1 cellular context compared by ENCODE assay signal in genomic region chr16:85181739-85182129, GRCh38.
A peak's percentile ranks its signal among the peaks of the same experiment; 100 is the strongest.
TF ChIP-seq lines count a peak whose summit lies in the region.

No MANE protein-coding gene starts in this region.

TF ChIP-seq in HepG2, 621 proteins besides CTCF, POLR2A, EP300 and RAD21 (continued from another document and continues in another):
- TF ChIP-seq, protein P1, sequence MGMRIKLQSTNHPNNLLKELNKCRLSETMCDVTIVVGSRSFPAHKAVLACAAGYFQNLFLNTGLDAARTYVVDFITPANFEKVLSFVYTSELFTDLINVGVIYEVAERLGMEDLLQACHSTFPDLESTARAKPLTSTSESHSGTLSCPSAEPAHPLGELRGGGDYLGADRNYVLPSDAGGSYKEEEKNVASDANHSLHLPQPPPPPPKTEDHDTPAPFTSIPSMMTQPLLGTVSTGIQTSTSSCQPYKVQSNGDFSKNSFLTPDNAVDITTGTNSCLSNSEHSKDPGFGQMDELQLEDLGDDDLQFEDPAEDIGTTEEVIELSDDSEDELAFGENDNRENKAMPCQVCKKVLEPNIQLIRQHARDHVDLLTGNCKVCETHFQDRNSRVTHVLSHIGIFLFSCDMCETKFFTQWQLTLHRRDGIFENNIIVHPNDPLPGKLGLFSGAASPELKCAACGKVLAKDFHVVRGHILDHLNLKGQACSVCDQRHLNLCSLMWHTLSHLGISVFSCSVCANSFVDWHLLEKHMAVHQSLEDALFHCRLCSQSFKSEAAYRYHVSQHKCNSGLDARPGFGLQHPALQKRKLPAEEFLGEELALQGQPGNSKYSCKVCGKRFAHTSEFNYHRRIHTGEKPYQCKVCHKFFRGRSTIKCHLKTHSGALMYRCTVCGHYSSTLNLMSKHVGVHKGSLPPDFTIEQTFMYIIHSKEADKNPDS (CRISPR knock-in tag; IDR thresholded peaks at IDR 0.05) = 0 out of 2 replicates have a peak, but pooled peaks have one; percentile 57
- TF ChIP-seq HOXD1 (CRISPR knock-in tag; IDR thresholded peaks at IDR 0.05) (0 out of 2 replicates have a peak, but pooled peaks have one; percentile 20), ZMYM4 (CRISPR knock-in tag; IDR thresholded peaks at IDR 0.05) (peak; percentile 65; the same call in 1 of the 2 replicates), SRY (CRISPR knock-in tag; IDR thresholded peaks at IDR 0.05) (no peak), FOXA3 (CRISPR knock-in tag; IDR thresholded peaks at IDR 0.05) (no peak), ZNF782 (CRISPR knock-in tag; IDR thresholded peaks at IDR 0.05; ENCODE audit: borderline replicate concordance) (no peak), MAF1 (CRISPR knock-in tag; IDR thresholded peaks at IDR 0.05; ENCODE audit: borderline replicate concordance) (no peak), NCOA1 (CRISPR knock-in tag; IDR thresholded peaks at IDR 0.05) (peak; percentile 83; the same call in 1 of the 2 replicates), HES4 (CRISPR knock-in tag; IDR thresholded peaks at IDR 0.05; ENCODE audit: borderline replicate concordance) (no peak), MTA3 (CRISPR knock-in tag; IDR thresholded peaks at IDR 0.05) (no peak), ZNF281 (CRISPR knock-in tag; IDR thresholded peaks at IDR 0.05; ENCODE audit: borderline replicate concordance) (peak; percentile 27; the same call in 1 of the 2 replicates), ZNF883 (CRISPR knock-in tag; IDR thresholded peaks at IDR 0.05; ENCODE audit: not compliant biosample characterization) (no peak), XRCC5 (optimal IDR thresholded peaks at IDR 0.05; ENCODE audit: low read length) (peak; percentile 18), ZNF263 (CRISPR knock-in tag; IDR thresholded peaks at IDR 0.05) (0 out of 2 replicates have a peak, but pooled peaks have one; percentile 75), HIC2 (CRISPR knock-in tag; IDR thresholded peaks at IDR 0.05; ENCODE audit: low read depth) (peak; percentile 94), AGO1 (IDR thresholded peaks at IDR 0.05; ENCODE audit: low read depth, low read length, poor library complexity, severe bottlenecking) (no peak), ZC3H4 (CRISPR knock-in tag; IDR thresholded peaks at IDR 0.05; ENCODE audit: borderline replicate concordance) (no peak), ZNF296 (CRISPR knock-in tag; conservative IDR thresholded peaks at IDR 0.05) (no peak), HMG20B (CRISPR knock-in tag; conservative IDR thresholded peaks at IDR 0.05) (no peak), ZMAT5 (CRISPR knock-in tag; IDR thresholded peaks at IDR 0.05; ENCODE audit: borderline replicate concordance, low read depth) (no peak), ZNF142 (CRISPR knock-in tag; IDR thresholded peaks at IDR 0.05) (no peak), RCOR2 (CRISPR knock-in tag; IDR thresholded peaks at IDR 0.05) (peak; percentile 54; the same call in 1 of the 2 replicates), ERF (CRISPR knock-in tag; IDR thresholded peaks at IDR 0.05) (no peak), ZBTB44 (CRISPR knock-in tag; IDR thresholded peaks at IDR 0.05) (no peak), ZNF143 (CRISPR knock-in tag; IDR thresholded peaks at IDR 0.05) (peak; percentile 77), ZNF354B (CRISPR knock-in tag; IDR thresholded peaks at IDR 0.05) (no peak), ZBTB7B (CRISPR knock-in tag; IDR thresholded peaks at IDR 0.05) (0 out of 2 replicates have a peak, but pooled peaks have one; percentile 11), ZNF232 (CRISPR knock-in tag; IDR thresholded peaks at IDR 0.05; ENCODE audit: borderline replicate concordance) (no peak), TGIF2 (CRISPR knock-in tag; IDR thresholded peaks at IDR 0.05) (0 out of 2 replicates have a peak, but pooled peaks have one; percentile 33), CREM (IDR thresholded peaks at IDR 0.05) (no peak; the same call in 1 of the 2 replicates), CREM (CRISPR knock-in tag; IDR thresholded peaks at IDR 0.05) (no peak), FOXO1 (CRISPR knock-in tag; IDR thresholded peaks at IDR 0.05) (peak; percentile 44; the same call in 1 of the 2 replicates), THAP11 (CRISPR knock-in tag; IDR thresholded peaks at IDR 0.05) (no peak), PRPF4 (IDR thresholded peaks at IDR 0.05; ENCODE audit: low read depth, low read length, poor library complexity, severe bottlenecking) (no peak), ZNF335 (CRISPR knock-in tag; IDR thresholded peaks at IDR 0.05) (no peak), KLF16 (CRISPR knock-in tag; IDR thresholded peaks at IDR 0.05) (peak in 1 of 2 experiments; percentile 45; a peak in 1 of 4 replicates), ISX (CRISPR knock-in tag; conservative IDR thresholded peaks at IDR 0.05) (no peak), HNRNPK (IDR thresholded peaks at IDR 0.05; ENCODE audit: low read depth, low read length, poor library complexity, severe bottlenecking) (no peak), ZNF33B (CRISPR knock-in tag; IDR thresholded peaks at IDR 0.05) (no peak), HNRNPL (IDR thresholded peaks at IDR 0.05; ENCODE audit: low read depth, low read length) (peak; percentile 75; the same call in 1 of the 2 replicates)
- TF ChIP-seq, protein P2, sequence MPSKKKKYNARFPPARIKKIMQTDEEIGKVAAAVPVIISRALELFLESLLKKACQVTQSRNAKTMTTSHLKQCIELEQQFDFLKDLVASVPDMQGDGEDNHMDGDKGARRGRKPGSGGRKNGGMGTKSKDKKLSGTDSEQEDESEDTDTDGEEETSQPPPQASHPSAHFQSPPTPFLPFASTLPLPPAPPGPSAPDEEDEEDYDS (CRISPR knock-in tag; IDR thresholded peaks at IDR 0.05) = 0 out of 2 replicates have a peak, but pooled peaks have one; percentile 17
- TF ChIP-seq, protein P3, sequence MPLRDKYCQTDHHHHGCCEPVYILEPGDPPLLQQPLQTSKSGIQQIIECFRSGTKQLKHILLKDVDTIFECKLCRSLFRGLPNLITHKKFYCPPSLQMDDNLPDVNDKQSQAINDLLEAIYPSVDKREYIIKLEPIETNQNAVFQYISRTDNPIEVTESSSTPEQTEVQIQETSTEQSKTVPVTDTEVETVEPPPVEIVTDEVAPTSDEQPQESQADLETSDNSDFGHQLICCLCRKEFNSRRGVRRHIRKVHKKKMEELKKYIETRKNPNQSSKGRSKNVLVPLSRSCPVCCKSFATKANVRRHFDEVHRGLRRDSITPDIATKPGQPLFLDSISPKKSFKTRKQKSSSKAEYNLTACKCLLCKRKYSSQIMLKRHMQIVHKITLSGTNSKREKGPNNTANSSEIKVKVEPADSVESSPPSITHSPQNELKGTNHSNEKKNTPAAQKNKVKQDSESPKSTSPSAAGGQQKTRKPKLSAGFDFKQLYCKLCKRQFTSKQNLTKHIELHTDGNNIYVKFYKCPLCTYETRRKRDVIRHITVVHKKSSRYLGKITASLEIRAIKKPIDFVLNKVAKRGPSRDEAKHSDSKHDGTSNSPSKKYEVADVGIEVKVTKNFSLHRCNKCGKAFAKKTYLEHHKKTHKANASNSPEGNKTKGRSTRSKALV (CRISPR knock-in tag; IDR thresholded peaks at IDR 0.05) = peak; percentile 35; the same call in 1 of the 2 replicates
- TF ChIP-seq, protein P4, sequence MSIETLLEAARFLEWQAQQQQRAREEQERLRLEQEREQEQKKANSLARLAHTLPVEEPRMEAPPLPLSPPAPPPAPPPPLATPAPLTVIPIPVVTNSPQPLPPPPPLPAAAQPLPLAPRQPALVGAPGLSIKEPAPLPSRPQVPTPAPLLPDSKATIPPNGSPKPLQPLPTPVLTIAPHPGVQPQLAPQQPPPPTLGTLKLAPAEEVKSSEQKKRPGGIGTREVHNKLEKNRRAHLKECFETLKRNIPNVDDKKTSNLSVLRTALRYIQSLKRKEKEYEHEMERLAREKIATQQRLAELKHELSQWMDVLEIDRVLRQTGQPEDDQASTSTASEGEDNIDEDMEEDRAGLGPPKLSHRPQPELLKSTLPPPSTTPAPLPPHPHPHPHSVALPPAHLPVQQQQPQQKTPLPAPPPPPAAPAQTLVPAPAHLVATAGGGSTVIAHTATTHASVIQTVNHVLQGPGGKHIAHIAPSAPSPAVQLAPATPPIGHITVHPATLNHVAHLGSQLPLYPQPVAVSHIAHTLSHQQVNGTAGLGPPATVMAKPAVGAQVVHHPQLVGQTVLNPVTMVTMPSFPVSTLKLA (IDR thresholded peaks at IDR 0.05) = no peak
- TF ChIP-seq, protein P5, sequence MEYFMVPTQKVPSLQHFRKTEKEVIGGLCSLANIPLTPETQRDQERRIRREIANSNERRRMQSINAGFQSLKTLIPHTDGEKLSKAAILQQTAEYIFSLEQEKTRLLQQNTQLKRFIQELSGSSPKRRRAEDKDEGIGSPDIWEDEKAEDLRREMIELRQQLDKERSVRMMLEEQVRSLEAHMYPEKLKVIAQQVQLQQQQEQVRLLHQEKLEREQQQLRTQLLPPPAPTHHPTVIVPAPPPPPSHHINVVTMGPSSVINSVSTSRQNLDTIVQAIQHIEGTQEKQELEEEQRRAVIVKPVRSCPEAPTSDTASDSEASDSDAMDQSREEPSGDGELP (IDR thresholded peaks at IDR 0.05; ENCODE audit: borderline replicate concordance, low read depth) = peak; percentile 51; the same call in 1 of the 2 replicates
